Comparison of ENCODE assay signal across 8 cellular contexts in genomic region chr6:41779336-41779735, GRCh38. TPM values are rescaled to one million over a fixed set of nuclear protein-coding genes. Genes with fewer than 3 reads are reported as not detected.
DNase-seq lines count a peak whose midpoint lies in the region; ATAC-seq, FAIRE-seq and TF ChIP-seq lines count a peak whose summit lies in the region.

No MANE protein-coding gene starts in this region.

- no peak for DNase-seq in AG09309 (ENCODE audit: low read depth)
- peak; percentile 52 for DNase-seq in GM23338 (ENCODE audit: low spot score)
- DNase-seq in activated CD8-positive, alpha-beta T cell treated with anti-CD3 and anti-CD28 coated beads, Interleukin-2, amount 10 ng/mL, durations not matched to agents 7 days and 5 days, result no peak
- no peak for DNase-seq in immature natural killer cell
- peak in 3 of 49 donors; percentile 37 to 47 (median 46) for DNase-seq in substantia nigra (lab: John Stamatoyannopoulos, UW)
- DNase-seq in COR-L47 (lab: John Stamatoyannopoulos, UW), result no peak
- DNase-seq in RCC 7860 (ENCODE audit: low spot score), result no peak

- peak overlapping the region; percentile 11; the same call in 1 of the 2 replicates for H3K27ac Mint-ChIP-seq in GM23338
- peak overlapping the region; percentile 76 for H3K27ac Mint-ChIP-seq in activated CD8-positive, alpha-beta T cell treated with anti-CD3 and anti-CD28 coated beads, Interleukin-2, amount 10 ng/mL, durations not matched to agents 7 days and 5 days
- H3K27ac Mint-ChIP-seq in immature natural killer cell, result peak overlapping the region in 5 of 6 donors; percentile 61 to 87 (median 78)

- peaks cover 7% of the 10 kb centered on the region; the same call in 1 of the 3 replicates for H3K36me3 Mint-ChIP-seq in GM23338 (ENCODE audit: low read depth)
- H3K36me3 Mint-ChIP-seq in activated CD8-positive, alpha-beta T cell treated with anti-CD3 and anti-CD28 coated beads, Interleukin-2, amount 10 ng/mL, durations not matched to agents 7 days and 5 days (ENCODE audit: low read depth), result peaks cover 4% of the 10 kb centered on the region
- H3K36me3 Mint-ChIP-seq in immature natural killer cell, result peaks cover 0 to 16% (median 9%) of the 10 kb centered on the region in 3 donors

- peak overlapping the region; percentile 89 for H3K4me3 Mint-ChIP-seq in GM23338
- H3K4me3 Mint-ChIP-seq in activated CD8-positive, alpha-beta T cell treated with anti-CD3 and anti-CD28 coated beads, Interleukin-2, amount 10 ng/mL, durations not matched to agents 7 days and 5 days, result peak overlapping the region; percentile 87
- peak overlapping the region; percentile 83 to 92 (median 87) for H3K4me3 Mint-ChIP-seq in immature natural killer cell

- FAIRE-seq in RCC 7860 (lab: Jason Lieb, UNC), result no peak

- no peaks in the 10 kb centered on the region for H3K36me3 ChIP-seq in GM23338 (ENCODE audit: insufficient read depth)

- H3K4me2 ChIP-seq in GM23338, result peak overlapping the region; percentile 96

- H3K27me3 ChIP-seq in GM23338 (ENCODE audit: insufficient read depth), result peaks cover 45% of the 10 kb centered on the region

- H2AFZ ChIP-seq in GM23338, result no peak overlapping the region

- peaks cover 17% of the 10 kb centered on the region for H3K4me1 ChIP-seq in GM23338 (ENCODE audit: insufficient read depth)

- POLR2A ChIA-PET in activated CD8-positive, alpha-beta T cell treated with anti-CD3 and anti-CD28 coated beads, Interleukin-2, amount 10 ng/mL, durations not matched to agents 7 days and 5 days (lab: Charles Lee), result no interaction called here

- ATAC-seq in GM23338 (peak; percentile 1; the same call in 2 of the 3 replicates), GM19324 (IDR thresholded peaks at IDR 0.05; ENCODE audit: low FRiP score, unreplicated experiment) (no peak)
- no peak for ATAC-seq in activated CD8-positive, alpha-beta T cell treated with anti-CD3 and anti-CD28 coated beads, Interleukin-2, amount 10 ng/mL, durations not matched to agents 7 days and 5 days

- H3K9me3 Mint-ChIP-seq in GM23338 (no peaks in the 10 kb centered on the region), immature natural killer cell (no peaks in the 10 kb centered on the region)
- H3K9me3 Mint-ChIP-seq in activated CD8-positive, alpha-beta T cell treated with anti-CD3 and anti-CD28 coated beads, Interleukin-2, amount 10 ng/mL, durations not matched to agents 7 days and 5 days (ENCODE audit: insufficient read depth), result no peaks in the 10 kb centered on the region

- H3K27me3 Mint-ChIP-seq in GM23338 (ENCODE audit: insufficient read depth, low read depth, poor library complexity) (peaks cover 41% of the 10 kb centered on the region), immature natural killer cell (ENCODE audit: low read depth in 3 of 3) (peaks cover 1 to 3% (median 2%) of the 10 kb centered on the region in 3 donors)
- H3K27me3 Mint-ChIP-seq in activated CD8-positive, alpha-beta T cell treated with anti-CD3 and anti-CD28 coated beads, Interleukin-2, amount 10 ng/mL, durations not matched to agents 7 days and 5 days (ENCODE audit: low read depth), result peaks cover 18% of the 10 kb centered on the region

- H3K79me2 ChIP-seq in GM23338 (replicated peaks; ENCODE audit: insufficient read depth), result 0 out of 2 replicates have a peak, but pooled peaks cover 7% of the 10 kb centered on the region

- H3K4me3 ChIP-seq in AG09309 (ENCODE audit: control insufficient read depth, low read depth, low read length) (peak overlapping the region; percentile 49), GM23338 (peak overlapping the region; percentile 79)

- peaks cover 5% of the 10 kb centered on the region; the same call in 1 of the 2 replicates for H3F3A ChIP-seq in GM23338 (replicated peaks; ENCODE audit: low read depth)

- H4K20me1 ChIP-seq in GM23338 (replicated peaks; ENCODE audit: insufficient read depth), result no peaks in the 10 kb centered on the region

- no peaks in the 10 kb centered on the region for H3K9me2 ChIP-seq in GM23338 (ENCODE audit: insufficient read depth)

- no peak for TF ChIP-seq CTCF in AG09309 (IDR thresholded peaks at IDR 0.05; ENCODE audit: control insufficient read depth, insufficient read depth, low read depth, low read length, missing control alignments)
- TF ChIP-seq CTCF in GM23338 (conservative IDR thresholded peaks at IDR 0.05; ENCODE audit: low read depth in 2 of 2), result no peak

- H3K27ac ChIP-seq in GM23338 (ENCODE audit: low read depth), result no peak overlapping the region
- H3K27ac ChIP-seq in substantia nigra (ENCODE audit: low read depth, low read length, poor library complexity, severe bottlenecking), result peak overlapping the region; percentile 74

- CTCF ChIA-PET in activated CD8-positive, alpha-beta T cell treated with anti-CD3 and anti-CD28 coated beads, Interleukin-2, amount 10 ng/mL, durations not matched to agents 7 days and 5 days (lab: Charles Lee), result interaction anchor here (14.3 kb wide), 1 partner anchor 267 kb away, joined by 286 read pairs; the partner anchor contains the start of gene TAF8

- H3K4me1 Mint-ChIP-seq in GM23338 (peaks cover 13% of the 10 kb centered on the region), immature natural killer cell (peaks cover 10 to 21% of the 10 kb centered on the region in 2 donors)
- H3K4me1 Mint-ChIP-seq in activated CD8-positive, alpha-beta T cell treated with anti-CD3 and anti-CD28 coated beads, Interleukin-2, amount 10 ng/mL, durations not matched to agents 7 days and 5 days (ENCODE audit: low read depth), result peaks cover 15% of the 10 kb centered on the region

RNA-seq across cellular contexts. Expression of gene FRS3, which starts 0.4 kb away (rescaled TPM):
- total RNA-seq in GM23338 (2014; rRNA removed; shearing (Covaris generic)), result 3.3 and 4.9 TPM in 2 replicates
- polyA plus RNA-seq in GM23338 (2016; fragmentation: Nextera tagmentation; extraction: Ambion mirVana) (1.3 and 2.0 TPM in 2 replicates), immature natural killer cell (1 to 10 TPM in 1 of 3 donors, under 1 TPM in 1, not detected in 1; 0.80 to 2.1 TPM)
- total RNA-seq in activated CD8-positive, alpha-beta T cell treated with anti-CD3 and anti-CD28 coated beads, Interleukin-2, amount 10 ng/mL, durations not matched to agents 7 days and 5 days, result 1 to 10 TPM; 5.1 to 7.0 TPM

RNA-seq across cellular contexts. Expression of gene PRICKLE4, which starts 1.2 kb away (rescaled TPM):
- 0.66 and 0.89 TPM in 2 replicates for total RNA-seq in GM23338 (2014; rRNA removed; shearing (Covaris generic))
- 0.42 and 0.48 TPM in 2 replicates for polyA plus RNA-seq in GM23338 (2016; fragmentation: Nextera tagmentation; extraction: Ambion mirVana)
- under 1 TPM in 1 of 2 experiments, not detected in 1; 0.40 TPM for total RNA-seq in activated CD8-positive, alpha-beta T cell treated with anti-CD3 and anti-CD28 coated beads, Interleukin-2, amount 10 ng/mL, durations not matched to agents 7 days and 5 days
- polyA plus RNA-seq in immature natural killer cell, result not detected

RNA-seq across cellular contexts. Expression of gene TOMM6, which starts 8.2 kb away (rescaled TPM):
- 180 and 195 TPM in 2 replicates for total RNA-seq in GM23338 (2014; rRNA removed; shearing (Covaris generic))
- polyA plus RNA-seq in GM23338 (2016; fragmentation: Nextera tagmentation; extraction: Ambion mirVana) (357 and 372 TPM in 2 replicates), immature natural killer cell (100 to 1,000 TPM; 291 to 367 (median 304) TPM)
- 100 to 1,000 TPM; 215 to 218 TPM for total RNA-seq in activated CD8-positive, alpha-beta T cell treated with anti-CD3 and anti-CD28 coated beads, Interleukin-2, amount 10 ng/mL, durations not matched to agents 7 days and 5 days

RNA-seq across cellular contexts. Expression of gene PGC, which starts 32.1 kb away (rescaled TPM):
- total RNA-seq in GM23338 (2014; rRNA removed; shearing (Covaris generic)), result not detected in 2 replicates
- polyA plus RNA-seq in GM23338 (2016; fragmentation: Nextera tagmentation; extraction: Ambion mirVana) (not detected in 2 replicates), immature natural killer cell (not detected)
- total RNA-seq in activated CD8-positive, alpha-beta T cell treated with anti-CD3 and anti-CD28 coated beads, Interleukin-2, amount 10 ng/mL, durations not matched to agents 7 days and 5 days, result not detected

RNA-seq across cellular contexts. Expression of gene TFEB, which starts 43.9 kb away (rescaled TPM):
- 1.7 and 4.3 TPM in 2 replicates for total RNA-seq in GM23338 (2014; rRNA removed; shearing (Covaris generic))
- 1.1 and 1.3 TPM in 2 replicates for polyA plus RNA-seq in GM23338 (2016; fragmentation: Nextera tagmentation; extraction: Ambion mirVana)
- 10 to 100 TPM; 18.5 to 21.2 TPM for total RNA-seq in activated CD8-positive, alpha-beta T cell treated with anti-CD3 and anti-CD28 coated beads, Interleukin-2, amount 10 ng/mL, durations not matched to agents 7 days and 5 days
- polyA plus RNA-seq in immature natural killer cell, result 10 to 100 TPM; 18.9 to 62.3 (median 23.9) TPM

Comparison
In these comparisons a context has a peak if more than half of its experiments do, and no peak if none do; other contexts are left out.
1. H3K27ac Mint-ChIP-seq: peak in every context shown above with its lines; median percentile 78 in immature natural killer cell; 76 in activated CD8-positive, alpha-beta T cell treated with anti-CD3 and anti-CD28 coated beads, Interleukin-2, amount 10 ng/mL, durations not matched to agents 7 days and 5 days; 11 in GM23338.